Comparison of ENCODE assay signal across 8 cellular contexts in genomic region chr16:1823821-1824220, GRCh38. TPM values are rescaled to one million over a fixed set of nuclear protein-coding genes. Genes with fewer than 3 reads are reported as not detected.
DNase-seq lines count a peak whose midpoint lies in the region; ATAC-seq and TF ChIP-seq lines count a peak whose summit lies in the region.

No MANE protein-coding gene starts in this region.

- intact Hi-C loops in lower leg skin (cut with DNase I; ENCODE audit: low total_unique reads) (no loop called here), CD14-positive monocyte (cut with micrococcal nuclease) (no loop called here)

- peaks cover 35% of the 10 kb centered on the region for H3K4me1 Mint-ChIP-seq in activated CD8-positive, alpha-beta T cell treated with anti-CD3 and anti-CD28 coated beads, Interleukin-2, amount 10 ng/mL, durations not matched to agents 7 days and 5 days (ENCODE audit: low read depth)
- H3K4me1 Mint-ChIP-seq in CD14-positive monocyte: peaks cover 26% of the 10 kb centered on the region

- POLR2A ChIA-PET in activated CD8-positive, alpha-beta T cell treated with anti-CD3 and anti-CD28 coated beads, Interleukin-2, amount 10 ng/mL, durations not matched to agents 7 days and 5 days (lab: Charles Lee): interaction anchor here (1.6 kb wide), 1 partner anchor 12 kb away, joined by 3 read pairs; no protein-coding TSS in a partner anchor

- no peaks in the 10 kb centered on the region for H3K27me3 ChIP-seq in effector memory CD4-positive, alpha-beta T cell (replicated peaks; ENCODE audit: control insufficient read depth, insufficient read depth, low read length, poor library complexity, severe bottlenecking)

- no peak overlapping the region for H3K4me3 ChIP-seq in lower leg skin (ENCODE audit: low read depth, poor library complexity, severe bottlenecking)
- no peak overlapping the region for H3K4me3 ChIP-seq in effector memory CD4-positive, alpha-beta T cell (ENCODE audit: insufficient read depth, low read depth, low read length, poor library complexity, severe bottlenecking)

- H3K4me1 ChIP-seq in effector memory CD4-positive, alpha-beta T cell (ENCODE audit: control insufficient read depth, insufficient read depth, low read length, poor library complexity, severe bottlenecking): peaks cover 21% of the 10 kb centered on the region

- no peak for ATAC-seq in activated CD8-positive, alpha-beta T cell treated with anti-CD3 and anti-CD28 coated beads, Interleukin-2, amount 10 ng/mL, durations not matched to agents 7 days and 5 days
- no peak for ATAC-seq in GM18502 (IDR thresholded peaks at IDR 0.05; ENCODE audit: poor library complexity, unreplicated experiment)

- CTCF ChIA-PET in activated CD8-positive, alpha-beta T cell treated with anti-CD3 and anti-CD28 coated beads, Interleukin-2, amount 10 ng/mL, durations not matched to agents 7 days and 5 days (lab: Charles Lee): interaction anchor here (0.5 to 2.3 kb wide), 4 partner anchors 10 to 41 kb away, joined by 3 to 7 read pairs (median 4); partner anchors contain the start of genes NUBP2 and SPSB3

- TF ChIP-seq CTCF in lower leg skin (IDR thresholded peaks at IDR 0.05): no peak
- no peak for TF ChIP-seq CTCF in CD14-positive monocyte (IDR thresholded peaks at IDR 0.05)

- no peak overlapping the region for H3K27ac ChIP-seq in effector memory CD4-positive, alpha-beta T cell (ENCODE audit: insufficient read depth, low read length, poor library complexity, severe bottlenecking)

- no peaks in the 10 kb centered on the region for H3K9me3 Mint-ChIP-seq in activated CD8-positive, alpha-beta T cell treated with anti-CD3 and anti-CD28 coated beads, Interleukin-2, amount 10 ng/mL, durations not matched to agents 7 days and 5 days (ENCODE audit: insufficient read depth)
- H3K9me3 Mint-ChIP-seq in CD14-positive monocyte: peaks cover 0 to 2% (median 0%) of the 10 kb centered on the region in 7 donors

- H3K4me3 Mint-ChIP-seq in activated CD8-positive, alpha-beta T cell treated with anti-CD3 and anti-CD28 coated beads, Interleukin-2, amount 10 ng/mL, durations not matched to agents 7 days and 5 days: no peak overlapping the region
- H3K4me3 Mint-ChIP-seq in CD14-positive monocyte: no peak overlapping the region

- H3K27me3 Mint-ChIP-seq in activated CD8-positive, alpha-beta T cell treated with anti-CD3 and anti-CD28 coated beads, Interleukin-2, amount 10 ng/mL, durations not matched to agents 7 days and 5 days (ENCODE audit: low read depth): no peaks in the 10 kb centered on the region
- H3K27me3 Mint-ChIP-seq in CD14-positive monocyte (ENCODE audit: low read depth in 3 of 3): peaks cover 0 to 3% (median 0%) of the 10 kb centered on the region in 3 donors

- DNase-seq in DMS114 treated with DMSO at 0.1 percent for 48 hours (lab: John Stamatoyannopoulos, UW; ENCODE audit: unreplicated experiment) (peak; percentile 41), HT1080 (ENCODE audit: low read depth) (peak; percentile 73), kidney tubule cell (ENCODE audit: low spot score) (peak; percentile 76), lower leg skin (ENCODE audit: low spot score in 2 of 2) (no peak), CD14-positive monocyte (ENCODE audit: low spot score) (no peak)
- DNase-seq in activated CD8-positive, alpha-beta T cell treated with anti-CD3 and anti-CD28 coated beads, Interleukin-2, amount 10 ng/mL, durations not matched to agents 7 days and 5 days: peak; percentile 35
- DNase-seq in effector memory CD4-positive, alpha-beta T cell: no peak

- peaks cover 4% of the 10 kb centered on the region for H3K36me3 Mint-ChIP-seq in activated CD8-positive, alpha-beta T cell treated with anti-CD3 and anti-CD28 coated beads, Interleukin-2, amount 10 ng/mL, durations not matched to agents 7 days and 5 days (ENCODE audit: low read depth)
- peaks cover 18 to 50% of the 10 kb centered on the region in 2 donors for H3K36me3 Mint-ChIP-seq in CD14-positive monocyte

- H3K9me3 ChIP-seq in effector memory CD4-positive, alpha-beta T cell (ENCODE audit: control insufficient read depth, low read length): no peaks in the 10 kb centered on the region

- WGBS in lower leg skin, 2 donors: 70 to 75% methylated on average over 9 of the region's 9 CpGs

- H3K27ac Mint-ChIP-seq in activated CD8-positive, alpha-beta T cell treated with anti-CD3 and anti-CD28 coated beads, Interleukin-2, amount 10 ng/mL, durations not matched to agents 7 days and 5 days: no peak overlapping the region
- no peak overlapping the region for H3K27ac Mint-ChIP-seq in CD14-positive monocyte

- TF ChIP-seq POLR2A in lower leg skin (IDR thresholded peaks at IDR 0.05): no peak

- H3K36me3 ChIP-seq in effector memory CD4-positive, alpha-beta T cell (ENCODE audit: control insufficient read depth, insufficient read depth, low read length): peaks cover 37% of the 10 kb centered on the region

RNA-seq across cellular contexts. Expression of gene HAGH, which starts 2.8 kb away (rescaled TPM):
- 35.9 and 45.7 TPM in 2 replicates for total RNA-seq in HT1080 (2014; rRNA removed; shearing (Covaris generic))
- polyA plus RNA-seq in HT1080 (2015; cell fraction: cytosol; rRNA removed): 50.5 and 68.8 TPM in 2 replicates
- 29.3 and 34.2 TPM in 2 replicates for polyA plus RNA-seq in HT1080 (2015; cell fraction: nucleus; rRNA removed)
- total RNA-seq in activated CD8-positive, alpha-beta T cell treated with anti-CD3 and anti-CD28 coated beads, Interleukin-2, amount 10 ng/mL, durations not matched to agents 7 days and 5 days: 10 to 100 TPM; 48.0 to 50.4 TPM
- 100 to 1,000 TPM in 1 of 4 donors, 10 to 100 TPM in 3; 57.8 to 104 (median 89.0) TPM for total RNA-seq in lower leg skin
- 10 to 100 TPM; 42.6 to 47.7 TPM for polyA plus RNA-seq in CD14-positive monocyte

RNA-seq across cellular contexts. Expression of gene FAHD1, which starts 3.2 kb away (rescaled TPM):
- total RNA-seq in HT1080 (2014; rRNA removed; shearing (Covaris generic)): 78.8 and 81.1 TPM in 2 replicates
- polyA plus RNA-seq in HT1080 (2015; cell fraction: cytosol; rRNA removed): 31.7 and 32.0 TPM in 2 replicates
- polyA plus RNA-seq in HT1080 (2015; cell fraction: nucleus; rRNA removed): 12.2 and 17.7 TPM in 2 replicates
- total RNA-seq in activated CD8-positive, alpha-beta T cell treated with anti-CD3 and anti-CD28 coated beads, Interleukin-2, amount 10 ng/mL, durations not matched to agents 7 days and 5 days: 10 to 100 TPM; 14.5 to 14.6 TPM
- 10 to 100 TPM; 46.2 to 89.0 (median 62.3) TPM for total RNA-seq in lower leg skin
- 10 to 100 TPM; 17.3 to 24.9 TPM for polyA plus RNA-seq in CD14-positive monocyte

RNA-seq across cellular contexts. Expression of gene IGFALS, which starts 30.3 kb away (rescaled TPM):
- not detected in 2 replicates for total RNA-seq in HT1080 (2014; rRNA removed; shearing (Covaris generic))
- polyA plus RNA-seq in HT1080 (2015; cell fraction: cytosol; rRNA removed): not detected in 2 replicates
- polyA plus RNA-seq in HT1080 (2015; cell fraction: nucleus; rRNA removed): not detected in 2 replicates
- under 1 TPM in 1 of 2 experiments, not detected in 1; 0.13 TPM for total RNA-seq in activated CD8-positive, alpha-beta T cell treated with anti-CD3 and anti-CD28 coated beads, Interleukin-2, amount 10 ng/mL, durations not matched to agents 7 days and 5 days
- under 1 TPM; 0.59 to 0.69 (median 0.64) TPM for total RNA-seq in lower leg skin
- not detected for polyA plus RNA-seq in CD14-positive monocyte

RNA-seq across cellular contexts. Expression of gene NUBP2, which starts 41.1 kb away (rescaled TPM):
- total RNA-seq in HT1080 (2014; rRNA removed; shearing (Covaris generic)): 123 and 137 TPM in 2 replicates
- 93.5 and 101 TPM in 2 replicates for polyA plus RNA-seq in HT1080 (2015; cell fraction: cytosol; rRNA removed)
- polyA plus RNA-seq in HT1080 (2015; cell fraction: nucleus; rRNA removed): 74.6 and 75.6 TPM in 2 replicates
- 10 to 100 TPM; 58.5 to 61.8 TPM for total RNA-seq in activated CD8-positive, alpha-beta T cell treated with anti-CD3 and anti-CD28 coated beads, Interleukin-2, amount 10 ng/mL, durations not matched to agents 7 days and 5 days
- total RNA-seq in lower leg skin: 100 to 1,000 TPM in 1 of 4 donors, 10 to 100 TPM in 3; 79.7 to 108 (median 91.3) TPM
- 10 to 100 TPM; 57.9 to 69.5 TPM for polyA plus RNA-seq in CD14-positive monocyte

RNA-seq across cellular contexts. Expression of gene SPSB3, which starts 41.5 kb away (rescaled TPM):
- total RNA-seq in HT1080 (2014; rRNA removed; shearing (Covaris generic)): 28.7 and 31.2 TPM in 2 replicates
- polyA plus RNA-seq in HT1080 (2015; cell fraction: cytosol; rRNA removed): 23.0 and 30.4 TPM in 2 replicates
- 87.5 and 113 TPM in 2 replicates for polyA plus RNA-seq in HT1080 (2015; cell fraction: nucleus; rRNA removed)
- total RNA-seq in activated CD8-positive, alpha-beta T cell treated with anti-CD3 and anti-CD28 coated beads, Interleukin-2, amount 10 ng/mL, durations not matched to agents 7 days and 5 days: 10 to 100 TPM; 31.1 to 33.0 TPM
- 100 to 1,000 TPM; 146 to 238 (median 172) TPM for total RNA-seq in lower leg skin
- polyA plus RNA-seq in CD14-positive monocyte: 10 to 100 TPM; 36.8 to 40.2 TPM

Comparison
In these comparisons a context has a peak if more than half of its experiments do, and no peak if none do; other contexts are left out.
1. DNase-seq: peak in DMS114 treated with DMSO at 0.1 percent for 48 hours (single experiment), HT1080 (single experiment), activated CD8-positive, alpha-beta T cell treated with anti-CD3 and anti-CD28 coated beads, Interleukin-2, amount 10 ng/mL, durations not matched to agents 7 days and 5 days (single experiment) and kidney tubule cell (single experiment); none in lower leg skin (0 of 2), effector memory CD4-positive, alpha-beta T cell (0 of 3) and CD14-positive monocyte (single experiment).